ENCODE assay signal across 1 cellular context in genomic region chr7:29337628-29338116, GRCh38.
A peak's percentile ranks its signal among the peaks of the same experiment; 100 is the strongest.
TF ChIP-seq lines count a peak whose summit lies in the region.

No MANE protein-coding gene starts in this region.

TF ChIP-seq in HepG2, 621 proteins besides CTCF, POLR2A, EP300 and RAD21 (continued from another document and continues in another):
- TF ChIP-seq ZNF280D (CRISPR knock-in tag; IDR thresholded peaks at IDR 0.05) (no peak), SMAD3 (CRISPR knock-in tag; IDR thresholded peaks at IDR 0.05) (no peak), ZNF580 (CRISPR knock-in tag; IDR thresholded peaks at IDR 0.05; ENCODE audit: borderline replicate concordance, low read depth) (0 out of 2 replicates have a peak, but pooled peaks have one; percentile 1), ZNF839 (CRISPR knock-in tag; IDR thresholded peaks at IDR 0.05; ENCODE audit: borderline replicate concordance) (no peak), ZNF784 (CRISPR knock-in tag; IDR thresholded peaks at IDR 0.05; ENCODE audit: borderline replicate concordance) (no peak), ATF7 (IDR thresholded peaks at IDR 0.05) (no peak), ATF7 (CRISPR knock-in tag; IDR thresholded peaks at IDR 0.05) (no peak), PHB2 (IDR thresholded peaks at IDR 0.05; ENCODE audit: partially characterized antibody) (no peak), KLF12 (CRISPR knock-in tag; IDR thresholded peaks at IDR 0.05; ENCODE audit: borderline replicate concordance) (no peak), NFYC (CRISPR knock-in tag; IDR thresholded peaks at IDR 0.05) (0 out of 2 replicates have a peak, but pooled peaks have one; percentile 3), ZFX (CRISPR knock-in tag; IDR thresholded peaks at IDR 0.05; ENCODE audit: low read depth) (no peak), MYNN (CRISPR knock-in tag; IDR thresholded peaks at IDR 0.05; ENCODE audit: low read depth) (no peak), ZNF335 (CRISPR knock-in tag; IDR thresholded peaks at IDR 0.05) (0 out of 2 replicates have a peak, but pooled peaks have one; percentile 10), ZNF318 (CRISPR knock-in tag; IDR thresholded peaks at IDR 0.05) (no peak), ZNF124 (CRISPR knock-in tag; IDR thresholded peaks at IDR 0.05) (0 out of 2 replicates have a peak, but pooled peaks have one; percentile 5), ZNF282 (IDR thresholded peaks at IDR 0.05; ENCODE audit: partially characterized antibody) (no peak), ZBTB1 (CRISPR knock-in tag; IDR thresholded peaks at IDR 0.05; ENCODE audit: borderline replicate concordance) (no peak), FOXC1 (CRISPR knock-in tag; IDR thresholded peaks at IDR 0.05; ENCODE audit: borderline replicate concordance) (0 out of 2 replicates have a peak, but pooled peaks have one; percentile 4), ARID4A (CRISPR knock-in tag; IDR thresholded peaks at IDR 0.05; ENCODE audit: borderline replicate concordance) (0 out of 2 replicates have a peak, but pooled peaks have one; percentile 8), MIER2 (CRISPR knock-in tag; IDR thresholded peaks at IDR 0.05) (no peak), CHD2 (IDR thresholded peaks at IDR 0.05; ENCODE audit: low read depth, low read length) (no peak), MEIS1 (CRISPR knock-in tag; IDR thresholded peaks at IDR 0.05; ENCODE audit: borderline replicate concordance) (0 out of 2 replicates have a peak, but pooled peaks have one; percentile 10), RBM22 (optimal IDR thresholded peaks at IDR 0.05; ENCODE audit: low read length) (peak; percentile 74), RFXANK (CRISPR knock-in tag; IDR thresholded peaks at IDR 0.05) (no peak), SCMH1 (CRISPR knock-in tag; IDR thresholded peaks at IDR 0.05; ENCODE audit: borderline replicate concordance) (no peak), REPIN1 (CRISPR knock-in tag; IDR thresholded peaks at IDR 0.05; ENCODE audit: borderline replicate concordance, low read depth) (no peak), ATF5 (CRISPR knock-in tag; IDR thresholded peaks at IDR 0.05; ENCODE audit: low read depth) (no peak), ZNF34 (CRISPR knock-in tag; IDR thresholded peaks at IDR 0.05; ENCODE audit: borderline replicate concordance) (no peak)
